20 cellular contexts compared by ENCODE assay signal in genomic region chr10:18505719-18506118, GRCh38.
DNase-seq lines count a peak whose midpoint lies in the region; ATAC-seq and TF ChIP-seq lines count a peak whose summit lies in the region.
"Had no signal": no experiment of that assay in that cellular context is flagged by ENCODE, and none has a peak within 500 bp of the region (broad histone marks: within the 10 kb centered on the region; RNA-seq: fewer than 3 reads in every experiment).

No MANE protein-coding gene starts in this region.

- H3K4me3 ChIP-seq in cardiac fibroblast (replicated peaks in 1 of 2; ENCODE audit: low read depth in 2 of 2, low read length in 2 of 2): no peak overlapping the region
- H3K4me3 ChIP-seq: adrenal gland, SK-N-MC, tibial nerve had no signal

- ATAC-seq in left ventricle myocardium superior (peak; percentile 58), GM21390 (IDR thresholded peaks at IDR 0.05; ENCODE audit: unreplicated experiment) (no peak)
- ATAC-seq: activated CD4-positive, alpha-beta T cell treated with anti-CD3 and anti-CD28 coated beads for 36 hours; HepG2; left colon; stimulated activated naive B cell treated with anti-CD40 and anti-IgM and Interleukin-4, amounts not matched to agents 10 μg/mL and 1 μg/mL and 100 μg/mL, for 72 hours had no signal

- intact Hi-C loops in left ventricle myocardium superior (cut with micrococcal nuclease): no loop called here

- no peak for TF ChIP-seq CTCF in cardiac fibroblast (IDR thresholded peaks at IDR 0.05; ENCODE audit: low read depth, low read length)

- peak; percentile 26 for DNase-seq in AG08396 (ENCODE audit: low spot score)
- DNase-seq in LHCN-M2 (ENCODE audit: low read depth): peak; percentile 78
- peak; percentile 52 to 71 for DNase-seq in cardiac fibroblast (ENCODE audit: low read depth in 2 of 2)
- DNase-seq in left ventricle myocardium superior: no peak
- DNase-seq in activated naive CD4-positive, alpha-beta T cell (lab: John Stamatoyannopoulos, UW): no peak
- DNase-seq in middle frontal gyrus (ENCODE audit: extremely low spot score, low spot score): no peak
- DNase-seq in globus pallidus (ENCODE audit: low spot score): no peak
- DNase-seq: activated CD4-positive, alpha-beta T cell treated with anti-CD3 and anti-CD28 coated beads for 36 hours; effector memory CD4-positive, alpha-beta T cell; foreskin fibroblast; left colon; NCI-H1930; NCI-H524; stimulated activated CD4-positive, alpha-beta T cell treated with anti-CD3 and anti-CD28 coated beads, Interleukin-15, amount 100 ng/mL, for 24 hours; stimulated activated naive B cell treated with anti-CD40 and anti-IgM and Interleukin-4, amounts not matched to agents 10 μg/mL and 1 μg/mL and 100 μg/mL, for 72 hours had no signal

Comparison
In these comparisons a context has a peak if more than half of its experiments do, and no peak if none do; other contexts are left out.
1. DNase-seq: peak in AG08396 (single experiment), LHCN-M2 (single experiment) and cardiac fibroblast (2 of 2); none in left ventricle myocardium superior (single experiment), activated naive CD4-positive, alpha-beta T cell (0 of 4), middle frontal gyrus (single experiment) and globus pallidus (single experiment).